ENCODE assay signal across 8 cellular contexts in the genomic region with DNA sequence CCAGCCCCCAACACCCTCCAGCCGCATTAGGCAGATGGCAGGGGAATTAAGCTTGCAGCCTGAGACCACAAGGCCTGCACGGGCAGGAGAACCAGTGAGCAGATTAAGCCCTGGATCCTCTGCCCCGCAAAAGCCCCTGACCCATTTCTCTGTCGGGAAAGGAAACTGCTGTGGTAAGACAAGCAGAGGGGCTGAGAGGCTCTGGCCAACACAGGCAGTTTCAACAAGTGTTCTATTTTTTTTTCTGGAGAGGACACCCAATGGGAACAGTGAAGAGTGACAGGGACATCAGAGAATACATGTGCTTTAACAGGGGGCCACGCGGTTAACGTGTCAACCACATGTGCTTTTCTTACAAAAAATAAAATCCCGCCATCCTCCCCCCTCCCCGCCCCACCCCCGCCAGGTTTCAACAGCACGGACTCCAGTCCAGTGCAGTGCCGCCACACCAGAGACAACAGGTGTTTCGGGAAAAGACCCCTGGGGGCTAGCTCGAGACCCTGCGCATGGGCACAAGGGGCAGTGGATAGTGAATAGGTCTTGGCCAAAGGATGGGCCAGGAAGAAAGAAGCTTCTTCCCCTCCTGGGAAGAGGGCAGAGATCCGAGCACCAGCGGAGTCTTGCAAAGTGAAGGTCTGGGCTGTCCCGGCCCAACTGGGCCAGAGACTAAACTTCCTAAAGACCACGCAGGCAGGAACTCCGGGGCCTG. TPM values are rescaled to one million over a fixed set of nuclear protein-coding genes. Genes with fewer than 3 reads are reported as not detected.
DNase-seq lines count a peak whose midpoint lies in the region; ATAC-seq, FAIRE-seq and TF ChIP-seq lines count a peak whose summit lies in the region.

No MANE protein-coding gene starts in this region.

- no CpG with 5 or more reads among the region's 20 CpGs for WGBS in iPS DF 6.9 (ENCODE audit: insufficient coverage, insufficient read length)

- H3K4me3 ChIP-seq in iPS DF 6.9 (ENCODE audit: low read length) (peak overlapping the region; percentile 93), skeletal muscle satellite cell (ENCODE audit: low read length) (peak overlapping the region; percentile 93)

- DNase-seq in GM12892 (ENCODE audit: insufficient read length) (peak; percentile 36), OCI-M1 (lab: John Stamatoyannopoulos, UW) (peak; percentile 56), iPS DF 6.9 (ENCODE audit: low read depth, low spot score) (no peak), NCI-H187 treated with DMSO at 0.1 percent for 48 hours (lab: John Stamatoyannopoulos, UW) (no peak)
- peak; percentile 67 for DNase-seq in activated naive CD8-positive, alpha-beta T cell treated with anti-CD3 and anti-CD28 coated beads, Interleukin-2, amount 10 ng/mL, durations not matched to agents 7 days and 5 days

- H3K9ac ChIP-seq in skeletal muscle satellite cell (ENCODE audit: low read depth, low read length), result peak overlapping the region; percentile 88

- ATAC-seq in HG02678 (IDR thresholded peaks at IDR 0.05; ENCODE audit: unreplicated experiment), result peak; percentile 26
- ATAC-seq in activated naive CD8-positive, alpha-beta T cell treated with anti-CD3 and anti-CD28 coated beads, Interleukin-2, amount 10 ng/mL, durations not matched to agents 7 days and 5 days (ENCODE audit: low read depth), result peak; percentile 53
- no peak for ATAC-seq in GM18861 (IDR thresholded peaks at IDR 0.05; ENCODE audit: unreplicated experiment)

- 0 out of 2 replicates have a peak, but pooled peaks have one; percentile 9 for TF ChIP-seq POLR2A in GM12892 (IDR thresholded peaks at IDR 0.05; ENCODE audit: low read depth, low read length)

- H3K27me3 ChIP-seq in iPS DF 6.9 (ENCODE audit: control insufficient read depth, insufficient read depth, low read length) (no peaks in the 10 kb centered on the region), skeletal muscle satellite cell (ENCODE audit: control insufficient read depth, insufficient read depth, low read length) (peaks cover 8% of the 10 kb centered on the region)

- peaks cover 29% of the 10 kb centered on the region for H3K36me3 Mint-ChIP-seq in activated naive CD8-positive, alpha-beta T cell treated with anti-CD3 and anti-CD28 coated beads, Interleukin-2, amount 10 ng/mL, durations not matched to agents 7 days and 5 days

- H3K4me1 ChIP-seq in iPS DF 6.9 (ENCODE audit: control insufficient read depth, insufficient read depth, low read length), result peaks cover 3% of the 10 kb centered on the region
- peaks cover 11% of the 10 kb centered on the region for H3K4me1 ChIP-seq in skeletal muscle satellite cell (ENCODE audit: control insufficient read depth, insufficient read depth, low read length)

- peak overlapping the region; percentile 93 for H3K4me3 Mint-ChIP-seq in activated naive CD8-positive, alpha-beta T cell treated with anti-CD3 and anti-CD28 coated beads, Interleukin-2, amount 10 ng/mL, durations not matched to agents 7 days and 5 days

- H3K36me3 ChIP-seq in iPS DF 6.9 (ENCODE audit: control insufficient read depth, insufficient read depth, low read length) (no peaks in the 10 kb centered on the region), skeletal muscle satellite cell (ENCODE audit: insufficient read depth, low read length) (no peaks in the 10 kb centered on the region)

- peak overlapping the region; percentile 94 for H3K4me2 ChIP-seq in skeletal muscle satellite cell (ENCODE audit: low read length)

- no peaks in the 10 kb centered on the region for H3K9me3 ChIP-seq in iPS DF 6.9 (ENCODE audit: control insufficient read depth, insufficient read depth, low read length)
- H3K9me3 ChIP-seq in skeletal muscle satellite cell (replicated peaks; ENCODE audit: low read length), result no peaks in the 10 kb centered on the region

- POLR2A ChIA-PET in activated naive CD8-positive, alpha-beta T cell treated with anti-CD3 and anti-CD28 coated beads, Interleukin-2, amount 10 ng/mL, durations not matched to agents 7 days and 5 days (lab: Charles Lee), result interaction anchor here (0.6 to 6.5 kb wide), 11 partner anchors 16 to 110 kb away, joined by 3 to 85 read pairs (median 9); partner anchors contain the start of gene CXCR6

- H3K27ac Mint-ChIP-seq in activated naive CD8-positive, alpha-beta T cell treated with anti-CD3 and anti-CD28 coated beads, Interleukin-2, amount 10 ng/mL, durations not matched to agents 7 days and 5 days, result peak overlapping the region; percentile 90

- no peak for FAIRE-seq in GM12892 (lab: Jason Lieb, UNC)

- peaks cover 15% of the 10 kb centered on the region for H3K27me3 Mint-ChIP-seq in activated naive CD8-positive, alpha-beta T cell treated with anti-CD3 and anti-CD28 coated beads, Interleukin-2, amount 10 ng/mL, durations not matched to agents 7 days and 5 days

- no peaks in the 10 kb centered on the region for H3K9me3 Mint-ChIP-seq in activated naive CD8-positive, alpha-beta T cell treated with anti-CD3 and anti-CD28 coated beads, Interleukin-2, amount 10 ng/mL, durations not matched to agents 7 days and 5 days

- H3K27ac ChIP-seq in iPS DF 6.9 (ENCODE audit: low read length), result no peak overlapping the region

- H3K4me1 Mint-ChIP-seq in activated naive CD8-positive, alpha-beta T cell treated with anti-CD3 and anti-CD28 coated beads, Interleukin-2, amount 10 ng/mL, durations not matched to agents 7 days and 5 days, result peaks cover 50% of the 10 kb centered on the region

RNA-seq across cellular contexts. Expression of gene FYCO1, which starts 0.8 kb away (rescaled TPM):
- polyA plus RNA-seq in GM12892 (2012; ENCODE audit: missing spikeins), result 4.5 TPM
- total RNA-seq in activated naive CD8-positive, alpha-beta T cell treated with anti-CD3 and anti-CD28 coated beads, Interleukin-2, amount 10 ng/mL, durations not matched to agents 7 days and 5 days, result 10 to 100 TPM; 37.9 to 39.1 TPM
- 11.1 and 11.9 TPM in 2 replicates for total RNA-seq in skeletal muscle satellite cell (2012; rRNA removed)

RNA-seq across cellular contexts. Expression of gene XCR1, which starts 32.5 kb away (rescaled TPM):
- polyA plus RNA-seq in GM12892 (2012; ENCODE audit: missing spikeins), result 0.04 TPM
- not detected for total RNA-seq in activated naive CD8-positive, alpha-beta T cell treated with anti-CD3 and anti-CD28 coated beads, Interleukin-2, amount 10 ng/mL, durations not matched to agents 7 days and 5 days
- not detected in 2 replicates for total RNA-seq in skeletal muscle satellite cell (2012; rRNA removed)

RNA-seq across cellular contexts. Expression of gene CXCR6, which starts 51.6 kb away (rescaled TPM):
- polyA plus RNA-seq in GM12892 (2012; ENCODE audit: missing spikeins), result 0.23 TPM
- total RNA-seq in activated naive CD8-positive, alpha-beta T cell treated with anti-CD3 and anti-CD28 coated beads, Interleukin-2, amount 10 ng/mL, durations not matched to agents 7 days and 5 days, result 10 to 100 TPM; 12.4 to 13.5 TPM
- total RNA-seq in skeletal muscle satellite cell (2012; rRNA removed), result not detected in 2 replicates

Comparison
In these comparisons a context has a peak if more than half of its experiments do, and no peak if none do; other contexts are left out.
1. DNase-seq: peak in GM12892 (single experiment), OCI-M1 (single experiment) and activated naive CD8-positive, alpha-beta T cell treated with anti-CD3 and anti-CD28 coated beads, Interleukin-2, amount 10 ng/mL, durations not matched to agents 7 days and 5 days (single experiment); none in iPS DF 6.9 (single experiment) and NCI-H187 treated with DMSO at 0.1 percent for 48 hours (single experiment).